ENCODE assay signal across 27 cellular contexts in the genomic region with DNA sequence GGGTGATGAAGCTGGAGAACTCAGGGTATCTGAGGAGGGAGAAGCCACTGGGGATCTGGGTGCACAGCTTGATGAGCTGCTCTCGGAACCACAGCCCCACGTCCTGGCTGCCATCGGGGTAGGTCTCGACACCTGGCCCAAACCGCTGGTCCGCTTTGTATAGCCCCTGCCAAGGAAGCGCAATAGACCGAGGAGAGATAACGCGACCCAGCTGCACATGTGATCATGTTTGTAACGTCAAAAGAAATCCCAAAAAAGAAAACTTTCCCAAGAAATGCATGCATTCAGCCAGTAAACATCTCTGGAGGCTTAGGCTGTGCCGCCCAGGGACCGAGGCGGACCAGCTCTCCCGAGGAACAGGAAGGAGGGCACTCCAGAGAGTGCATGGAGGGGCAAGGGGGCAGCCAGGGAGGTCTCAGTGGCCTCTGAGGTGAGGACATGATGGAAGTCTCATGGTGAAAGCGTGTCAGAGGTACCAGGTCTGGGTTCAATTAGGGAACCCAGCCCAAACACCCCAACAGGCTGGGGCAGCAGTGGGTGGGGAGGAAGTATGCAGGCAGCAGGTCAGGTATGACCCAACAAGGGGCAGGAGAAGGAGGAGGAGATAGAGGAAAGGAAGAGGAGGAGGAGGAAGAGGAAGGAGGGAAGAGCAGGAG.
"Had no signal": no experiment of that assay in that cellular context is flagged by ENCODE, and none has a peak within 500 bp of the region (broad histone marks: within the 10 kb centered on the region; RNA-seq: fewer than 3 reads in every experiment).

No MANE protein-coding gene starts in this region.

- H3K27me3 ChIP-seq: heart right ventricle, thyroid gland had no signal

- H3K4me3 Mint-ChIP-seq: activated B cell treated with CpG ODN at 0.5 μM for 24 hours; activated naive CD4-positive, alpha-beta T cell treated with anti-CD3 and anti-CD28 coated beads, Interleukin-2, amount 50 U/mL, for 24 hours; activated T-cell treated with anti-CD3 and anti-CD28 coated beads, Interleukin-2, amount 50 U/mL, for 4 hours; neural crest cell; stimulated activated naive CD8-positive, alpha-beta T cell treated with anti-CD3 and anti-CD28 coated beads, Interleukin-15, Interleukin-2, amounts not matched to agents 100 ng/mL and 50 ng/mL, for 24 hours; T-helper 17 cell had no signal

- H3K27me3 Mint-ChIP-seq: activated B cell treated with CpG ODN at 0.5 μM for 24 hours; activated naive CD4-positive, alpha-beta T cell treated with anti-CD3 and anti-CD28 coated beads, Interleukin-2, amount 50 U/mL, for 24 hours; naive thymus-derived CD4-positive, alpha-beta T cell; stimulated activated naive CD8-positive, alpha-beta T cell treated with anti-CD3 and anti-CD28 coated beads, Interleukin-15, Interleukin-2, amounts not matched to agents 100 ng/mL and 50 ng/mL, for 24 hours; T-helper 17 cell had no signal

- H3K36me3 ChIP-seq: prostate gland had no signal

- ATAC-seq: activated T-cell treated with anti-CD3 and anti-CD28 coated beads, Interleukin-2, amount 50 U/mL, for 4 hours; naive thymus-derived CD4-positive, alpha-beta T cell; T-helper 17 cell had no signal

- H3K4me1 ChIP-seq: heart right ventricle, lower lobe of right lung, prostate gland, thyroid gland had no signal

- H3K27ac ChIP-seq: heart right ventricle, lower lobe of right lung, prostate gland, SK-N-MC, thyroid gland had no signal

- H3K9me3 ChIP-seq: prostate gland, thyroid gland had no signal

- H3K4me3 ChIP-seq: heart right ventricle, lower lobe of right lung, prostate gland, SK-N-MC, thyroid gland had no signal

- FAIRE-seq: astrocyte, colon, keratinocyte, urothelium cell line had no signal

- H3K27ac Mint-ChIP-seq: activated B cell treated with CpG ODN at 0.5 μM for 24 hours; activated naive CD4-positive, alpha-beta T cell treated with anti-CD3 and anti-CD28 coated beads, Interleukin-2, amount 50 U/mL, for 24 hours; stimulated activated naive CD8-positive, alpha-beta T cell treated with anti-CD3 and anti-CD28 coated beads, Interleukin-15, Interleukin-2, amounts not matched to agents 100 ng/mL and 50 ng/mL, for 24 hours; T-helper 17 cell had no signal

- DNase-seq: activated B cell treated with CpG ODN at 0.5 μM for 24 hours; activated CD4-positive, alpha-beta T cell treated with anti-CD3 and anti-CD28 coated beads for 4 hours; activated CD4-positive, alpha-beta T cell treated with anti-CD3 and anti-CD28 coated beads, Interleukin-2, amount 50 U/mL, for 48 hours; activated effector memory CD4-positive, alpha-beta T cell treated with anti-CD3 and anti-CD28 coated beads, Interleukin-2, amount 50 U/mL, for 16 hours; activated T-cell treated with anti-CD3 and anti-CD28 coated beads, Interleukin-2, amount 50 U/mL, for 4 hours; central memory CD4-positive, alpha-beta T cell; erythroblast; foreskin fibroblast; heart right ventricle; lower lobe of right lung; naive thymus-derived CD4-positive, alpha-beta T cell; occipital lobe; stimulated activated CD4-positive, alpha-beta T cell treated with anti-CD3 and anti-CD28 coated beads, Interleukin-12 subunit alpha, Interleukin-12 subunit beta, amount 100 ng/mL, for 4 hours; stimulated activated CD4-positive, alpha-beta T cell treated with anti-CD3 and anti-CD28 coated beads, Interleukin-4, amount 100 ng/mL, for 4 hours; substantia nigra; SW 1271; T-helper 17 cell; thyroid gland had no signal

- H3K4me1 Mint-ChIP-seq: activated B cell treated with CpG ODN at 0.5 μM for 24 hours; activated naive CD4-positive, alpha-beta T cell treated with anti-CD3 and anti-CD28 coated beads, Interleukin-2, amount 50 U/mL, for 24 hours; neural crest cell; T-helper 17 cell had no signal
